ENCODE assay signal across 20 cellular contexts in the genomic region with DNA sequence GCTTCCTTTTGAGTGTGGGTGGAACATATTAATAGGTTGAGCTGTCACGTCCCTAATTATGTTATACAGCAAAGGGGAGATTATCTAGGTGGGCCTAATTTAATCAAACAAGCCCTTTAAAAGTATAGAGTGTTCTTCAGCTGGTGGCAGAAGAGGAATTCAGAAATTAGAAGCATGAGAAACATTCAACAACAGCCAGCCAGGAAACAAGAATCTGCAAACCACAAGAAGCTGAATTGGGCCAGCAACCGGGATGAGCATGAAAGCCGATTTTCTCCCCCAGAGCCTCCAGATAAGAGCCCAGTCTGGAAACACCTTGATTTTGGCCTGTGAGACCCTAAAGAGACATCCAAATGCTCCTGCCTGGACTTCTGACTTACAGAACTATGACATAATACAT.
"Had no signal": no experiment of that assay in that cellular context is flagged by ENCODE, and none has a peak within 500 bp of the region (broad histone marks: within the 10 kb centered on the region; RNA-seq: fewer than 3 reads in every experiment).

No MANE protein-coding gene starts in this region.

- H3K4me1 ChIP-seq: gastrocnemius medialis, left ventricle myocardium inferior, lower lobe of right lung, prostate gland, testis, tibial nerve had no signal

- H3K27ac ChIP-seq: dorsolateral prefrontal cortex, gastrocnemius medialis, left ventricle myocardium inferior, lower lobe of right lung, pancreas, prostate gland, right lobe of liver, testis, tibial nerve had no signal

- H3K27me3 ChIP-seq: dorsolateral prefrontal cortex, gastrocnemius medialis, pancreas, right lobe of liver, testis, tibial nerve had no signal

- ATAC-seq: esophagus mucosa; gastrocnemius medialis; left cardiac atrium; lower lobe of right lung; natural killer cell treated with Interleukin-12 subunit alpha and Interleukin-12 subunit beta and Interleukin-15 and Interleukin-18, amount 100 ng/mL, for 72 hours; stimulated activated naive B cell treated with anti-CD40 and anti-IgM and Interleukin-4, amounts not matched to agents 10 μg/mL and 1 μg/mL and 100 μg/mL, for 72 hours; stimulated activated naive CD8-positive, alpha-beta T cell treated with anti-CD3 and anti-CD28 coated beads, Interleukin-15, amount 100 ng/mL, for 72 hours had no signal

- H3K4me3 ChIP-seq: dorsolateral prefrontal cortex, gastrocnemius medialis, left ventricle myocardium inferior, lower lobe of right lung, pancreas, prostate gland, right lobe of liver, testis, tibial nerve had no signal

- DNase-seq: cortex of kidney; dorsolateral prefrontal cortex; effector CD8-positive, alpha-beta T cell; gastrocnemius medialis; kidney; left cardiac atrium; left ventricle myocardium inferior; lower lobe of right lung; occipital lobe; pancreas; stimulated activated CD4-positive, alpha-beta T cell treated with anti-CD3 and anti-CD28 coated beads, Interleukin-2, amount 100 ng/mL, for 24 hours; stimulated activated CD4-positive, alpha-beta T cell treated with anti-CD3 and anti-CD28 coated beads, Interleukin-4, amount 100 ng/mL, for 4 hours; stimulated activated naive B cell treated with anti-CD40 and anti-IgM and Interleukin-4, amounts not matched to agents 10 μg/mL and 1 μg/mL and 100 μg/mL, for 72 hours; stimulated activated naive CD8-positive, alpha-beta T cell treated with anti-CD3 and anti-CD28 coated beads, Interleukin-15, amount 100 ng/mL, for 72 hours; testis had no signal

- H3K36me3 ChIP-seq: gastrocnemius medialis, left ventricle myocardium inferior, lower lobe of right lung, pancreas, prostate gland, right lobe of liver, tibial nerve had no signal

- H3K9me3 ChIP-seq: gastrocnemius medialis, lower lobe of right lung, pancreas, prostate gland, right lobe of liver, testis had no signal
